ENCODE assay signal across 1 cellular context in the genomic region with DNA sequence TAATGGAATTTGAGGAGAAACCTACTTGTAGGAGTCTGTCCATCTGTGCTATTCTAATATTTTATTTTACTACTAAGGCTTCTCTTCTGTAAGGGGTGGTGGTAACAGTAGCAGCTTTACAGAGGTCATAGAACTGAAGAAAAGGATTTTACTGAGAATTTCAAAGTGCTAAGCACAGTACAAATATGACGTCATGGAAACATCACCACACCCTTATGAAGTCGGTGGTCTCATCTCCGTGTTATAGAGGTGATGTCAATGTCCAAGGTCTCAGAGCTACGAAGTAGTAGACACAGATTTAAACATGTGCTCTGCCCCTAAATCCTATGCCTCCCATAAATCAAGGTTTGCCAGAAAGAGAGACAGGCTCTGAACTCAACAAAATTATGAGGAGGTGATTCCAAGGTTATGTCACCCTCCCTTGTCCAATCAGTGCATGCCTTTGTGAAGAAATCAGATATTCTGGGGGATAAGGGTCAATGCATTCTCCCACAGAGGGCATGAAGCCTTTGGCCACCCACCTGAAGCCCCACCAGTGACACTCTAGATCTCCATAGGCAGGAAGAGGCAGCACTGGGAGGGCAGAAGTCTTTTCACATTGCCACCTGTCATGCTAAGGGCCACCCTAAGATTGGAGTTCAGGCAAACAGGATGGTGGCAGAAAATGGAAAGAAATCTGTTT.
TF ChIP-seq lines count a peak whose summit lies in the region.

No MANE protein-coding gene starts in this region.

TF ChIP-seq in HEK293, 187 proteins besides CTCF, POLR2A, EP300 and RAD21 (continued from another document):
- TF ChIP-seq, protein P1, sequence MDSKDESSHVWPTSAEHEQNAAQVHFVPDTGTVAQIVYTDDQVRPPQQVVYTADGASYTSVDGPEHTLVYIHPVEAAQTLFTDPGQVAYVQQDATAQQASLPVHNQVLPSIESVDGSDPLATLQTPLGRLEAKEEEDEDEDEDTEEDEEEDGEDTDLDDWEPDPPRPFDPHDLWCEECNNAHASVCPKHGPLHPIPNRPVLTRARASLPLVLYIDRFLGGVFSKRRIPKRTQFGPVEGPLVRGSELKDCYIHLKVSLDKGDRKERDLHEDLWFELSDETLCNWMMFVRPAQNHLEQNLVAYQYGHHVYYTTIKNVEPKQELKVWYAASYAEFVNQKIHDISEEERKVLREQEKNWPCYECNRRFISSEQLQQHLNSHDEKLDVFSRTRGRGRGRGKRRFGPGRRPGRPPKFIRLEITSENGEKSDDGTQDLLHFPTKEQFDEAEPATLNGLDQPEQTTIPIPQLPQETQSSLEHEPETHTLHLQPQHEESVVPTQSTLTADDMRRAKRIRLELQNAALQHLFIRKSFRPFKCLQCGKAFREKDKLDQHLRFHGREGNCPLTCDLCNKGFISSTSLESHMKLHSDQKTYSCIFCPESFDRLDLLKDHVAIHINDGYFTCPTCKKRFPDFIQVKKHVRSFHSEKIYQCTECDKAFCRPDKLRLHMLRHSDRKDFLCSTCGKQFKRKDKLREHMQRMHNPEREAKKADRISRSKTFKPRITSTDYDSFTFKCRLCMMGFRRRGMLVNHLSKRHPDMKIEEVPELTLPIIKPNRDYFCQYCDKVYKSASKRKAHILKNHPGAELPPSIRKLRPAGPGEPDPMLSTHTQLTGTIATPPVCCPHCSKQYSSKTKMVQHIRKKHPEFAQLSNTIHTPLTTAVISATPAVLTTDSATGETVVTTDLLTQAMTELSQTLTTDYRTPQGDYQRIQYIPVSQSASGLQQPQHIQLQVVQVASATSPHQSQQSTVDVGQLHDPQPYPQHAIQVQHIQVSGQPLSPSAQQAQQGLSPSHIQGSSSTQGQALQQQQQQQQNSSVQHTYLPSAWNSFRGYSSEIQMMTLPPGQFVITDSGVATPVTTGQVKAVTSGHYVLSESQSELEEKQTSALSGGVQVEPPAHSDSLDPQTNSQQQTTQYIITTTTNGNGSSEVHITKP (tag by site-specific recombination; IDR thresholded peaks at IDR 0.05), result no peak
- TF ChIP-seq ZNF24 (tag by site-specific recombination; IDR thresholded peaks at IDR 0.05) (no peak), ZNF792 (tag by site-specific recombination; IDR thresholded peaks at IDR 0.05) (no peak), AEBP2 (tag by site-specific recombination; IDR thresholded peaks at IDR 0.05; ENCODE audit: borderline replicate concordance) (no peak), ZNF112 (tag by site-specific recombination; IDR thresholded peaks at IDR 0.05) (no peak), OVOL3 (tag by site-specific recombination; IDR thresholded peaks at IDR 0.05) (no peak), ZNF629 (tag by site-specific recombination; IDR thresholded peaks at IDR 0.05) (0 out of 2 replicates have a peak, but pooled peaks have one; percentile 17), ZXDB (tag by site-specific recombination; IDR thresholded peaks at IDR 0.05) (no peak), ZNF404 (tag by site-specific recombination; IDR thresholded peaks at IDR 0.05) (no peak), ZBTB21 (tag by site-specific recombination; IDR thresholded peaks at IDR 0.05) (no peak), ZNF558 (tag by site-specific recombination; IDR thresholded peaks at IDR 0.05) (no peak), ZBTB1 (tag by site-specific recombination; IDR thresholded peaks at IDR 0.05) (no peak), ZFHX2 (tag by site-specific recombination; conservative IDR thresholded peaks at IDR 0.05) (peak; percentile 81), ZNF670 (tag by site-specific recombination; IDR thresholded peaks at IDR 0.05; ENCODE audit: low read depth) (no peak), ZNF2 (tag by site-specific recombination; IDR thresholded peaks at IDR 0.05) (no peak), ZNF837 (tag by site-specific recombination; IDR thresholded peaks at IDR 0.05) (no peak), ZNF23 (tag by site-specific recombination; IDR thresholded peaks at IDR 0.05; ENCODE audit: borderline replicate concordance) (no peak), ZFP69B (tag by site-specific recombination; IDR thresholded peaks at IDR 0.05) (no peak), ZNF626 (tag by site-specific recombination; IDR thresholded peaks at IDR 0.05) (no peak), ZNF791 (tag by site-specific recombination; IDR thresholded peaks at IDR 0.05) (no peak), ZNF843 (tag by site-specific recombination; IDR thresholded peaks at IDR 0.05) (no peak), SCRT2 (tag by site-specific recombination; IDR thresholded peaks at IDR 0.05) (no peak), ZFP3 (tag by site-specific recombination; IDR thresholded peaks at IDR 0.05; ENCODE audit: low read depth) (no peak), ZBTB11 (tag by site-specific recombination; conservative IDR thresholded peaks at IDR 0.05; ENCODE audit: low read depth) (no peak), GLI2 (tag by site-specific recombination; IDR thresholded peaks at IDR 0.05; ENCODE audit: borderline replicate concordance, low read depth) (no peak), EGR2 (tag by site-specific recombination; IDR thresholded peaks at IDR 0.05; ENCODE audit: low read depth) (peak; percentile 64), ZNF341 (tag by site-specific recombination; IDR thresholded peaks at IDR 0.05; ENCODE audit: low read depth) (peak; percentile 33; the same call in 1 of the 2 replicates), ZNF18 (tag by site-specific recombination; IDR thresholded peaks at IDR 0.05) (no peak), TRIM28 (IDR thresholded peaks at IDR 0.05; ENCODE audit: borderline replicate concordance, low read length) (no peak), ZNF175 (tag by site-specific recombination; IDR thresholded peaks at IDR 0.05) (no peak), ZNF544 (tag by site-specific recombination; IDR thresholded peaks at IDR 0.05) (no peak), IKZF3 (tag by site-specific recombination; IDR thresholded peaks at IDR 0.05) (no peak), ZNF48 (tag by site-specific recombination; IDR thresholded peaks at IDR 0.05) (no peak)
- TF ChIP-seq, protein P2, sequence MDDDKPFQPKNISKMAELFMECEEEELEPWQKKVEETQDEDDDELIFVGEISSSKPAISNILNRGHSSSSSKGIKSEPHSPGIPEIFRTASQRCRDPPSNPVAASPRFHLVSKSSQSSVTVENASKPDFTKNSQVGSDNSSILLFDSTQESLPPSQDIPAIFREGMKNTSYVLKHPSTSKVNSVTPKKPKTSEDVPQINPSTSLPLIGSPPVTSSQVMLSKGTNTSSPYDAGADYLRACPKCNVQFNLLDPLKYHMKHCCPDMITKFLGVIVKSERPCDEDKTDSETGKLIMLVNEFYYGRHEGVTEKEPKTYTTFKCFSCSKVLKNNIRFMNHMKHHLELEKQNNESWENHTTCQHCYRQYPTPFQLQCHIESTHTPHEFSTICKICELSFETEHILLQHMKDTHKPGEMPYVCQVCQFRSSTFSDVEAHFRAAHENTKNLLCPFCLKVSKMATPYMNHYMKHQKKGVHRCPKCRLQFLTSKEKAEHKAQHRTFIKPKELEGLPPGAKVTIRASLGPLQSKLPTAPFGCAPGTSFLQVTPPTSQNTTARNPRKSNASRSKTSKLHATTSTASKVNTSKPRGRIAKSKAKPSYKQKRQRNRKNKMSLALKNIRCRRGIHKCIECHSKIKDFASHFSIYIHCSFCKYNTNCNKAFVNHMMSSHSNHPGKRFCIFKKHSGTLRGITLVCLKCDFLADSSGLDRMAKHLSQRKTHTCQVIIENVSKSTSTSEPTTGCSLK (tag by site-specific recombination; IDR thresholded peaks at IDR 0.05), result no peak
- TF ChIP-seq, protein P3, sequence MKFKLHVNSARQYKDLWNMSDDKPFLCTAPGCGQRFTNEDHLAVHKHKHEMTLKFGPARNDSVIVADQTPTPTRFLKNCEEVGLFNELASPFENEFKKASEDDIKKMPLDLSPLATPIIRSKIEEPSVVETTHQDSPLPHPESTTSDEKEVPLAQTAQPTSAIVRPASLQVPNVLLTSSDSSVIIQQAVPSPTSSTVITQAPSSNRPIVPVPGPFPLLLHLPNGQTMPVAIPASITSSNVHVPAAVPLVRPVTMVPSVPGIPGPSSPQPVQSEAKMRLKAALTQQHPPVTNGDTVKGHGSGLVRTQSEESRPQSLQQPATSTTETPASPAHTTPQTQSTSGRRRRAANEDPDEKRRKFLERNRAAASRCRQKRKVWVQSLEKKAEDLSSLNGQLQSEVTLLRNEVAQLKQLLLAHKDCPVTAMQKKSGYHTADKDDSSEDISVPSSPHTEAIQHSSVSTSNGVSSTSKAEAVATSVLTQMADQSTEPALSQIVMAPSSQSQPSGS (tag by site-specific recombination; IDR thresholded peaks at IDR 0.05; ENCODE audit: low read depth), result peak; percentile 76
- TF ChIP-seq, protein P4, sequence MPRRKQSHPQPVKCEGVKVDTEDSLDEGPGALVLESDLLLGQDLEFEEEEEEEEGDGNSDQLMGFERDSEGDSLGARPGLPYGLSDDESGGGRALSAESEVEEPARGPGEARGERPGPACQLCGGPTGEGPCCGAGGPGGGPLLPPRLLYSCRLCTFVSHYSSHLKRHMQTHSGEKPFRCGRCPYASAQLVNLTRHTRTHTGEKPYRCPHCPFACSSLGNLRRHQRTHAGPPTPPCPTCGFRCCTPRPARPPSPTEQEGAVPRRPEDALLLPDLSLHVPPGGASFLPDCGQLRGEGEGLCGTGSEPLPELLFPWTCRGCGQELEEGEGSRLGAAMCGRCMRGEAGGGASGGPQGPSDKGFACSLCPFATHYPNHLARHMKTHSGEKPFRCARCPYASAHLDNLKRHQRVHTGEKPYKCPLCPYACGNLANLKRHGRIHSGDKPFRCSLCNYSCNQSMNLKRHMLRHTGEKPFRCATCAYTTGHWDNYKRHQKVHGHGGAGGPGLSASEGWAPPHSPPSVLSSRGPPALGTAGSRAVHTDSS (tag by site-specific recombination; IDR thresholded peaks at IDR 0.05), result no peak
